In genomic region chr4:10687526-10687925, GRCh38 we compare ENCODE assay signal across 1 cellular context.
A peak's percentile ranks its signal among the peaks of the same experiment; 100 is the strongest.
TF ChIP-seq lines count a peak whose summit lies in the region.

No MANE protein-coding gene starts in this region.

TF ChIP-seq in H1, 55 proteins besides CTCF, POLR2A, EP300 and RAD21:
- no peak for TF ChIP-seq MAFK (IDR thresholded peaks at IDR 0.05; ENCODE audit: low read depth, low read length)
- 0 out of 2 replicates have a peak, but pooled peaks have one; percentile 38 for TF ChIP-seq TEAD4 (IDR thresholded peaks at IDR 0.05; ENCODE audit: low read depth, low read length)
